In the genomic region with DNA sequence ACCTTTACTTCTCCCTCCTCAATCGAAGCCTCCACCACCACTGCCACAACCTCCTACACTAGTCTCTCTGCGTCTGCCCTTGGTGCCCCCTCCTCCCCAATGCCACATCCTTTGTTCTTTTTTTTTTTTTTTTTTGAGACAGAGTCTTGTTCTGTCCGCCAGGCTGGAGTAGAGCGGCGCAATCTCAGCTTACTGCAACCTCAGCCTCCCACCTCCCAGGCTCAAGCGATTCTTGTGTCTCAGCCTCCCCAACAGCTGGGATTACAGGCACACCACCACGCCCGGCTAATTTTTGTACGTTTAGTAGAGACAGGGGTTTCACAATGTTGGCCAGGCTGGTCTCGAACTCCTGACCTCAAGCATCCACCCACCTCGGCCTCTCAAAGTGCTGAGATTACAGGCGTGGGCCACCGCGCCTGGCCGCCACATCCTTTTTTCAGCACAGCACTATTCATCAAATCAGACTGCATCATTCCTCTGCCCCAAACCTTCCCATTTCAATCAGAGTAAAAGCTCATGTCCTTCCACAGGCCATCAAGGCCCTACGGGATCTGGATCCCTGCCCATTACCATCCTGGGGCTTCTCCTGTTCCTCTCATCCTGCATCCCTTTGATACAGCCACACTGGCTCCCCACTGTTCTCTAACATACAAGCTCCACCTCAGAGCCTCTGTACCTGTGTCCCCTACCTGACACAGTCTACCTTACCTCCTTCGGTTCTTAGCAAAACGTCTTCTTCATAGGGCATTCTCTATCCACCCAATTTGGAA, we compare ENCODE assay signal across 8 cellular contexts. TPM values are rescaled to one million over a fixed set of nuclear protein-coding genes. Genes with fewer than 3 reads are reported as not detected.
DNase-seq lines count a peak whose midpoint lies in the region; ATAC-seq, FAIRE-seq and TF ChIP-seq lines count a peak whose summit lies in the region.

No MANE protein-coding gene starts in this region.

- H3K9me3 ChIP-seq in HepG2 (ENCODE audit: low read length) = no peaks in the 10 kb centered on the region
- H3K9me3 ChIP-seq in tibial artery = no peaks in the 10 kb centered on the region

- no peak for FAIRE-seq in HepG2 (lab: Jason Lieb, UNC)

- in situ Hi-C loops in HepG2 (cut with HindIII; ENCODE audit: extremely low pct_ligation_motif_present, low pct_unique_long_range_greater_than_20kb) = no loop called here

- H3K4me1 ChIP-seq in HepG2 (ENCODE audit: insufficient read depth, low read length) (peaks cover 47% of the 10 kb centered on the region), tibial artery (peaks cover 0 to 42% (median 26%) of the 10 kb centered on the region in 4 donors)

- no peak for ATAC-seq in HepG2
- ATAC-seq in GM21619 (IDR thresholded peaks at IDR 0.05; ENCODE audit: unreplicated experiment) = no peak

- H3K9ac ChIP-seq in HepG2 (ENCODE audit: insufficient read depth, low read depth, low read length) = peak overlapping the region; percentile 95

- TF ChIP-seq RAD21 in HepG2 (CRISPR knock-in tag; IDR thresholded peaks at IDR 0.05) = no peak

- POLR2A ChIA-PET in HepG2 (lab: Yijun Ruan, JAX) = interaction anchor here (0.6 to 3.1 kb wide), 7 partner anchors 11 to 560 kb away, joined by 3 to 22 read pairs (median 12); a partner anchor contains a TSS

- peaks cover 60% of the 10 kb centered on the region for H3K79me2 ChIP-seq in HepG2 (ENCODE audit: insufficient read depth, low read length)

- no TSS peak for BruUV-seq in HepG2 (replicated peaks; lab: Mats Ljungman, UMichigan)

- CTCF ChIA-PET in HepG2 (lab: Yijun Ruan, JAX; ENCODE audit: low intra/inter-chr PET ratio, low total read pairs) = no interaction called here

- no peaks in the 10 kb centered on the region; a peak in 3 of 5 replicates for H3K36me3 ChIP-seq in HepG2 (replicated peaks in 1 of 2; ENCODE audit: control insufficient read depth in 1 of 2, insufficient read depth in 2 of 2, low read length in 2 of 2)
- peaks cover 0 to 12% (median 5%) of the 10 kb centered on the region in 3 donors for H3K36me3 ChIP-seq in tibial artery

- H3K4me3 ChIP-seq in HepG2 (replicated peaks in 1 of 3; ENCODE audit: insufficient read depth in 1 of 3, low read depth in 2 of 3, low read length in 3 of 3) = peak overlapping the region; percentile 83 to 98 (median 91)
- peak overlapping the region; percentile 96 to 100 for H3K4me3 ChIP-seq in tibial artery

- TF ChIP-seq CTCF in HepG2 (CRISPR knock-in tag; IDR thresholded peaks at IDR 0.05) = no peak
- TF ChIP-seq CTCF in tibial artery (IDR thresholded peaks at IDR 0.05) = no peak

- no peak overlapping the region for H2AFZ ChIP-seq in HepG2 (ENCODE audit: low read length)

- TF ChIP-seq EP300 in HepG2 (IDR thresholded peaks at IDR 0.05; ENCODE audit: low read depth in 2 of 2, low read length in 2 of 2) = no peak
- no peak for TF ChIP-seq EP300 in HepG2 (CRISPR knock-in tag; IDR thresholded peaks at IDR 0.05; ENCODE audit: borderline replicate concordance)

- peak overlapping the region; percentile 88 for H3K4me2 ChIP-seq in HepG2 (ENCODE audit: low read depth, low read length)

- intact Hi-C loops in HepG2 (cut with micrococcal nuclease; ENCODE audit: unreplicated experiment) (loop anchor here (10.0 kb wide), 1 partner anchor 48 kb away; a partner anchor contains a TSS), tibial artery (cut with DNase I; ENCODE audit: low total_unique reads) (loop anchor here (10.0 kb wide), 1 partner anchor 48 kb away; a partner anchor contains a TSS)

- peak; percentile 20 for DNase-seq in activated T-cell treated with anti-CD3 and anti-CD28 coated beads, Interleukin-2, amount 50 U/mL, for 1 hour
- no peak for DNase-seq in activated T-cell treated with anti-CD3 and anti-CD28 coated beads for 4 hours
- DNase-seq in activated T-cell treated with anti-CD3 and anti-CD28 coated beads, Interleukin-2, amount 50 U/mL, for 48 hours = peak; percentile 66 to 73
- no peak for DNase-seq in HepG2 (ENCODE audit: low spot score)
- DNase-seq in tibial artery = no peak
- no peak for DNase-seq in medulla oblongata (ENCODE audit: extremely low spot score)
- no peak for DNase-seq in hepatic stellate cell (ENCODE audit: low spot score)

- WGBS in HepG2 (ENCODE audit: low lambda C conversion rate) = 66% methylated on average over 18 of the region's 18 CpGs

- H3K27me3 ChIP-seq in HepG2 (ENCODE audit: control insufficient read depth in 1 of 2, insufficient read depth in 2 of 2, low read length in 2 of 2) (no peaks in the 10 kb centered on the region; a peak in 1 of 5 replicates), tibial artery (no peaks in the 10 kb centered on the region)

- H4K20me1 ChIP-seq in HepG2 (ENCODE audit: insufficient read depth, low read length) = peaks cover 31% of the 10 kb centered on the region

- no peak overlapping the region for H3K27ac ChIP-seq in HepG2 (ENCODE audit: extremely low read length, insufficient read depth, low read length)
- no peak overlapping the region for H3K27ac ChIP-seq in tibial artery

- no peak for TF ChIP-seq POLR2A in HepG2 (IDR thresholded peaks at IDR 0.05; ENCODE audit: insufficient read depth in 1 of 2, low read depth in 2 of 2, low read length in 2 of 2)

RNA-seq across cellular contexts. Expression of a gene that starts 2.0 kb away (rescaled TPM):
- 27.5 and 37.1 TPM in 2 replicates for total RNA-seq in HepG2 (2016; rRNA removed; fragmentation: Illumina TruSeq; extraction: Trizol)
- 2.5 and 3.0 TPM in 2 replicates for total RNA-seq in HepG2 (2016; cell fraction: cytosol; rRNA removed; fragmentation: Illumina TruSeq; extraction: Trizol; ENCODE audit: low read depth)
- total RNA-seq in HepG2 (2016; cell fraction: insoluble cytoplasmic fraction; rRNA removed; fragmentation: Illumina TruSeq; extraction: Trizol) = 25.7 and 35.1 TPM in 2 replicates
- total RNA-seq in HepG2 (2016; cell fraction: membrane; rRNA removed; fragmentation: Illumina TruSeq; extraction: Trizol) = 6.3 and 7.6 TPM in 2 replicates
- total RNA-seq in HepG2 (2016; cell fraction: nucleus; rRNA removed; fragmentation: Illumina TruSeq; extraction: Trizol) = 18.3 and 20.0 TPM in 2 replicates
- polyA plus RNA-seq in HepG2 (2011; rRNA removed) = 7.4 and 7.7 TPM in 2 replicates
- polyA plus RNA-seq in HepG2 (2011; cell fraction: cytosol; rRNA removed) = 4.0 and 5.2 TPM in 2 replicates
- polyA plus RNA-seq in HepG2 (2011; cell fraction: nucleus; rRNA removed) = 5.7 and 5.8 TPM in 2 replicates
- 1.4 and 1.9 TPM in 2 replicates for polyA plus RNA-seq in HepG2 (2012)
- 0.03 and 0.08 TPM in 2 replicates for polyA plus RNA-seq in HepG2 (2016; cell fraction: cytosol; fragmentation: Illumina TruSeq; extraction: Trizol; ENCODE audit: low read depth)
- polyA plus RNA-seq in HepG2 (2016; cell fraction: insoluble cytoplasmic fraction; fragmentation: Illumina TruSeq; extraction: Trizol; ENCODE audit: low read depth) = 2.2 and 2.6 TPM in 2 replicates
- 0.37 and 0.49 TPM in 2 replicates for polyA plus RNA-seq in HepG2 (2016; cell fraction: membrane; fragmentation: Illumina TruSeq; extraction: Trizol; ENCODE audit: low read depth)
- polyA plus RNA-seq in HepG2 (2016; cell fraction: nucleus; fragmentation: Illumina TruSeq; extraction: Trizol; ENCODE audit: insufficient read depth, low read depth) = 5.5 and 6.3 TPM in 2 replicates
- 26.1 and 45.0 TPM in 2 replicates for polyA minus RNA-seq in HepG2 (2011; rRNA and poly(A)+ RNA removed; ENCODE audit: low replicate concordance)
- polyA minus RNA-seq in HepG2 (2011; cell fraction: cytosol; rRNA and poly(A)+ RNA removed) = 22.9 and 26.0 TPM in 2 replicates
- 10.8 and 17.8 TPM in 2 replicates for polyA minus RNA-seq in HepG2 (2011; cell fraction: nucleus; rRNA and poly(A)+ RNA removed)

RNA-seq across cellular contexts. Expression of a gene that starts 25.6 kb away (rescaled TPM):
- total RNA-seq in HepG2 (2016; rRNA removed; fragmentation: Illumina TruSeq; extraction: Trizol) = 0.04 TPM in 1 of 2 replicates, not detected in the other
- 0.09 TPM in 1 of 2 replicates, not detected in the other for total RNA-seq in HepG2 (2016; cell fraction: cytosol; rRNA removed; fragmentation: Illumina TruSeq; extraction: Trizol; ENCODE audit: low read depth)
- 0.04 and 0.09 TPM in 2 replicates for total RNA-seq in HepG2 (2016; cell fraction: insoluble cytoplasmic fraction; rRNA removed; fragmentation: Illumina TruSeq; extraction: Trizol)
- total RNA-seq in HepG2 (2016; cell fraction: membrane; rRNA removed; fragmentation: Illumina TruSeq; extraction: Trizol) = not detected in 2 replicates
- total RNA-seq in HepG2 (2016; cell fraction: nucleus; rRNA removed; fragmentation: Illumina TruSeq; extraction: Trizol) = not detected in 2 replicates
- 0.05 and 0.08 TPM in 2 replicates for polyA plus RNA-seq in HepG2 (2011; rRNA removed)
- 0.03 TPM in 1 of 2 replicates, not detected in the other for polyA plus RNA-seq in HepG2 (2011; cell fraction: cytosol; rRNA removed)
- 0.05 and 0.13 TPM in 2 replicates for polyA plus RNA-seq in HepG2 (2011; cell fraction: nucleus; rRNA removed)
- not detected in 2 replicates for polyA plus RNA-seq in HepG2 (2012)
- polyA plus RNA-seq in HepG2 (2016; cell fraction: cytosol; fragmentation: Illumina TruSeq; extraction: Trizol; ENCODE audit: low read depth) = not detected in 2 replicates
- polyA plus RNA-seq in HepG2 (2016; cell fraction: insoluble cytoplasmic fraction; fragmentation: Illumina TruSeq; extraction: Trizol; ENCODE audit: low read depth) = not detected in 2 replicates
- not detected in 2 replicates for polyA plus RNA-seq in HepG2 (2016; cell fraction: membrane; fragmentation: Illumina TruSeq; extraction: Trizol; ENCODE audit: low read depth)
- not detected in 2 replicates for polyA plus RNA-seq in HepG2 (2016; cell fraction: nucleus; fragmentation: Illumina TruSeq; extraction: Trizol; ENCODE audit: insufficient read depth, low read depth)
- polyA minus RNA-seq in HepG2 (2011; rRNA and poly(A)+ RNA removed; ENCODE audit: low replicate concordance) = 0.12 TPM in 1 of 2 replicates, not detected in the other
- polyA minus RNA-seq in HepG2 (2011; cell fraction: cytosol; rRNA and poly(A)+ RNA removed) = not detected in 2 replicates
- polyA minus RNA-seq in HepG2 (2011; cell fraction: nucleus; rRNA and poly(A)+ RNA removed) = not detected in 2 replicates

RNA-seq across cellular contexts. Expression of a gene that starts 27.2 kb away (rescaled TPM):
- 92.1 and 104 TPM in 2 replicates for total RNA-seq in HepG2 (2016; rRNA removed; fragmentation: Illumina TruSeq; extraction: Trizol)
- total RNA-seq in HepG2 (2016; cell fraction: cytosol; rRNA removed; fragmentation: Illumina TruSeq; extraction: Trizol; ENCODE audit: low read depth) = 128 and 164 TPM in 2 replicates
- total RNA-seq in HepG2 (2016; cell fraction: insoluble cytoplasmic fraction; rRNA removed; fragmentation: Illumina TruSeq; extraction: Trizol) = 87.1 and 106 TPM in 2 replicates
- 198 and 220 TPM in 2 replicates for total RNA-seq in HepG2 (2016; cell fraction: membrane; rRNA removed; fragmentation: Illumina TruSeq; extraction: Trizol)
- total RNA-seq in HepG2 (2016; cell fraction: nucleus; rRNA removed; fragmentation: Illumina TruSeq; extraction: Trizol) = 52.2 and 64.7 TPM in 2 replicates
- polyA plus RNA-seq in HepG2 (2011; rRNA removed) = 119 and 126 TPM in 2 replicates
- polyA plus RNA-seq in HepG2 (2011; cell fraction: cytosol; rRNA removed) = 116 and 145 TPM in 2 replicates
- polyA plus RNA-seq in HepG2 (2011; cell fraction: nucleus; rRNA removed) = 119 TPM in 2 replicates
- 77.4 and 82.6 TPM in 2 replicates for polyA plus RNA-seq in HepG2 (2012)
- polyA plus RNA-seq in HepG2 (2016; cell fraction: cytosol; fragmentation: Illumina TruSeq; extraction: Trizol; ENCODE audit: low read depth) = 148 and 199 TPM in 2 replicates
- polyA plus RNA-seq in HepG2 (2016; cell fraction: insoluble cytoplasmic fraction; fragmentation: Illumina TruSeq; extraction: Trizol; ENCODE audit: low read depth) = 108 and 113 TPM in 2 replicates
- polyA plus RNA-seq in HepG2 (2016; cell fraction: membrane; fragmentation: Illumina TruSeq; extraction: Trizol; ENCODE audit: low read depth) = 207 and 224 TPM in 2 replicates
- polyA plus RNA-seq in HepG2 (2016; cell fraction: nucleus; fragmentation: Illumina TruSeq; extraction: Trizol; ENCODE audit: insufficient read depth, low read depth) = 109 and 119 TPM in 2 replicates
- polyA minus RNA-seq in HepG2 (2011; rRNA and poly(A)+ RNA removed; ENCODE audit: low replicate concordance) = 36.5 and 43.6 TPM in 2 replicates
- 32.3 and 34.1 TPM in 2 replicates for polyA minus RNA-seq in HepG2 (2011; cell fraction: cytosol; rRNA and poly(A)+ RNA removed)
- polyA minus RNA-seq in HepG2 (2011; cell fraction: nucleus; rRNA and poly(A)+ RNA removed) = 48.5 and 53.7 TPM in 2 replicates

RNA-seq across cellular contexts. Expression of a gene that starts 50.5 kb away (rescaled TPM):
- 46.5 and 149 TPM in 2 replicates for total RNA-seq in HepG2 (2016; rRNA removed; fragmentation: Illumina TruSeq; extraction: Trizol)
- total RNA-seq in HepG2 (2016; cell fraction: cytosol; rRNA removed; fragmentation: Illumina TruSeq; extraction: Trizol; ENCODE audit: low read depth) = 31.7 and 32.8 TPM in 2 replicates
- 37.6 and 157 TPM in 2 replicates for total RNA-seq in HepG2 (2016; cell fraction: insoluble cytoplasmic fraction; rRNA removed; fragmentation: Illumina TruSeq; extraction: Trizol)
- 42.3 and 48.1 TPM in 2 replicates for total RNA-seq in HepG2 (2016; cell fraction: membrane; rRNA removed; fragmentation: Illumina TruSeq; extraction: Trizol)
- total RNA-seq in HepG2 (2016; cell fraction: nucleus; rRNA removed; fragmentation: Illumina TruSeq; extraction: Trizol) = 148 and 181 TPM in 2 replicates
- polyA plus RNA-seq in HepG2 (2011; rRNA removed) = 543 and 573 TPM in 2 replicates
- polyA plus RNA-seq in HepG2 (2011; cell fraction: cytosol; rRNA removed) = 288 and 579 TPM in 2 replicates
- polyA plus RNA-seq in HepG2 (2011; cell fraction: nucleus; rRNA removed) = 3,059 and 4,867 TPM in 2 replicates
- 224 and 292 TPM in 2 replicates for polyA plus RNA-seq in HepG2 (2012)
- 18.4 and 19.7 TPM in 2 replicates for polyA plus RNA-seq in HepG2 (2016; cell fraction: cytosol; fragmentation: Illumina TruSeq; extraction: Trizol; ENCODE audit: low read depth)
- polyA plus RNA-seq in HepG2 (2016; cell fraction: insoluble cytoplasmic fraction; fragmentation: Illumina TruSeq; extraction: Trizol; ENCODE audit: low read depth) = 46.0 and 56.5 TPM in 2 replicates
- polyA plus RNA-seq in HepG2 (2016; cell fraction: membrane; fragmentation: Illumina TruSeq; extraction: Trizol; ENCODE audit: low read depth) = 32.1 and 36.5 TPM in 2 replicates
- 597 and 623 TPM in 2 replicates for polyA plus RNA-seq in HepG2 (2016; cell fraction: nucleus; fragmentation: Illumina TruSeq; extraction: Trizol; ENCODE audit: insufficient read depth, low read depth)
- polyA minus RNA-seq in HepG2 (2011; rRNA and poly(A)+ RNA removed; ENCODE audit: low replicate concordance) = 133 and 613 TPM in 2 replicates
- polyA minus RNA-seq in HepG2 (2011; cell fraction: cytosol; rRNA and poly(A)+ RNA removed) = 159 and 170 TPM in 2 replicates
- 231 and 275 TPM in 2 replicates for polyA minus RNA-seq in HepG2 (2011; cell fraction: nucleus; rRNA and poly(A)+ RNA removed)

RNA-seq across cellular contexts. Expression of a gene that starts 51.5 kb away (rescaled TPM):
- 13.5 and 37.1 TPM in 2 replicates for total RNA-seq in HepG2 (2016; rRNA removed; fragmentation: Illumina TruSeq; extraction: Trizol)
- total RNA-seq in HepG2 (2016; cell fraction: cytosol; rRNA removed; fragmentation: Illumina TruSeq; extraction: Trizol; ENCODE audit: low read depth) = 12.6 and 14.5 TPM in 2 replicates
- 12.2 and 37.7 TPM in 2 replicates for total RNA-seq in HepG2 (2016; cell fraction: insoluble cytoplasmic fraction; rRNA removed; fragmentation: Illumina TruSeq; extraction: Trizol)
- 17.3 and 17.5 TPM in 2 replicates for total RNA-seq in HepG2 (2016; cell fraction: membrane; rRNA removed; fragmentation: Illumina TruSeq; extraction: Trizol)
- total RNA-seq in HepG2 (2016; cell fraction: nucleus; rRNA removed; fragmentation: Illumina TruSeq; extraction: Trizol) = 28.1 and 32.5 TPM in 2 replicates
- 50.6 and 54.9 TPM in 2 replicates for polyA plus RNA-seq in HepG2 (2011; rRNA removed)
- 37.2 and 55.7 TPM in 2 replicates for polyA plus RNA-seq in HepG2 (2011; cell fraction: cytosol; rRNA removed)
- polyA plus RNA-seq in HepG2 (2011; cell fraction: nucleus; rRNA removed) = 33.0 and 36.4 TPM in 2 replicates
- polyA plus RNA-seq in HepG2 (2012) = 22.4 and 34.3 TPM in 2 replicates
- polyA plus RNA-seq in HepG2 (2016; cell fraction: cytosol; fragmentation: Illumina TruSeq; extraction: Trizol; ENCODE audit: low read depth) = 4.6 and 5.5 TPM in 2 replicates
- polyA plus RNA-seq in HepG2 (2016; cell fraction: insoluble cytoplasmic fraction; fragmentation: Illumina TruSeq; extraction: Trizol; ENCODE audit: low read depth) = 14.8 and 17.0 TPM in 2 replicates
- polyA plus RNA-seq in HepG2 (2016; cell fraction: membrane; fragmentation: Illumina TruSeq; extraction: Trizol; ENCODE audit: low read depth) = 9.6 and 11.3 TPM in 2 replicates
- polyA plus RNA-seq in HepG2 (2016; cell fraction: nucleus; fragmentation: Illumina TruSeq; extraction: Trizol; ENCODE audit: insufficient read depth, low read depth) = 63.5 and 69.5 TPM in 2 replicates
- polyA minus RNA-seq in HepG2 (2011; rRNA and poly(A)+ RNA removed; ENCODE audit: low replicate concordance) = 44.3 and 65.0 TPM in 2 replicates
- 22.5 and 26.8 TPM in 2 replicates for polyA minus RNA-seq in HepG2 (2011; cell fraction: cytosol; rRNA and poly(A)+ RNA removed)
- polyA minus RNA-seq in HepG2 (2011; cell fraction: nucleus; rRNA and poly(A)+ RNA removed) = 21.6 and 23.9 TPM in 2 replicates

Comparison
In these comparisons a context has a peak if more than half of its experiments do, and no peak if none do; other contexts are left out.
1. DNase-seq: peak in activated T-cell treated with anti-CD3 and anti-CD28 coated beads, Interleukin-2, amount 50 U/mL, for 1 hour (single experiment) and activated T-cell treated with anti-CD3 and anti-CD28 coated beads, Interleukin-2, amount 50 U/mL, for 48 hours (2 of 2); none in activated T-cell treated with anti-CD3 and anti-CD28 coated beads for 4 hours (single experiment), HepG2 (single experiment), tibial artery (0 of 2), medulla oblongata (single experiment) and hepatic stellate cell (single experiment).